ENCODE assay signal across 22 cellular contexts in the genomic region with DNA sequence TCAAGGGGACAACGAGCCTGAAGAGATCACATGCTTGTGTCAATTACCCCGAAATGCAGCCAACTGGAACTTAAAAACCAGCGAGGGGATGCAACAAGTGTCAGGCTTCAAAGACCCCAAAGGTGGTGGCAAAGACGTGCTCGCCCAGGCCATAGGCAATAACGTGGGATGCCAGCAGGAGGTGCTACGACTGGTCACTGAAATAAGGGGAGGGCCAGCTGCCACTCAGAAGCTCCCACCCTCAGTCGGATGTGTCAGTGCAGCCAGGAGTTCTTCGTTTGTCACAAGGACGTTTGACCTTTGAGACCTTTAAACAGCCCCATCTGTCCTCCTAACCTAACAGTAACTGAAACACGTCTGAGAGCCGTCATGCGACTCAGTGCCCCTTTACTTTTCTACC.
"Had no signal": no experiment of that assay in that cellular context is flagged by ENCODE, and none has a peak within 500 bp of the region (broad histone marks: within the 10 kb centered on the region; RNA-seq: fewer than 3 reads in every experiment).

No MANE protein-coding gene starts in this region.

- DNase-seq: activated CD4-positive, alpha-beta T cell treated with anti-CD3 and anti-CD28 coated beads, Interleukin-2, amount 10 ng/mL, durations not matched to agents 7 days and 5 days; activated CD4-positive, CD25-positive, alpha-beta regulatory T cell treated with anti-CD3 and anti-CD28 coated beads, Interleukin-2, amount 50 U/mL, for 72 hours; activated CD8-positive, alpha-beta T cell treated with anti-CD3 and anti-CD28 coated beads for 36 hours; activated gamma-delta T cell treated with Interleukin-2 at 50 U/mL for 16 hours; aorta; caudate nucleus; effector CD4-positive, alpha-beta T cell; erythroblast; foreskin fibroblast; heart right ventricle; immature natural killer cell; naive thymus-derived CD8-positive, alpha-beta T cell; stimulated activated CD4-positive, alpha-beta T cell treated with anti-CD3 and anti-CD28 coated beads, Interleukin-12 subunit alpha, Interleukin-12 subunit beta, amount 100 ng/mL, for 4 hours; substantia nigra had no signal

- H3K4me3 Mint-ChIP-seq: activated CD4-positive, alpha-beta T cell treated with anti-CD3 and anti-CD28 coated beads, Interleukin-2, amount 10 ng/mL, durations not matched to agents 7 days and 5 days; activated CD8-positive, alpha-beta T cell treated with anti-CD3 and anti-CD28 coated beads for 36 hours; activated naive CD4-positive, alpha-beta T cell treated with anti-CD3 and anti-CD28 coated beads, Interleukin-2, amount 50 U/mL, for 24 hours; brain; dendritic cell treated with granulocyte-macrophage colony-stimulating factor and Interleukin-4, amounts not matched to agents 40 ng/mL and 50 ng/mL, for 4 days; immature natural killer cell; naive thymus-derived CD8-positive, alpha-beta T cell; stimulated activated naive CD8-positive, alpha-beta T cell treated with anti-CD3 and anti-CD28 coated beads, Interleukin-15, Interleukin-2, amounts not matched to agents 100 ng/mL and 50 ng/mL, for 24 hours; T-helper 1 cell treated with Interleukin-12 subunit alpha and Interleukin-12 subunit beta and Interleukin-4 antibody, amounts not matched to agents 30 μg/mL and 1 μg/mL, for 36 hours had no signal

- H3K27ac Mint-ChIP-seq: activated CD4-positive, alpha-beta T cell treated with anti-CD3 and anti-CD28 coated beads, Interleukin-2, amount 10 ng/mL, durations not matched to agents 7 days and 5 days; activated CD8-positive, alpha-beta T cell treated with anti-CD3 and anti-CD28 coated beads for 36 hours; activated naive CD4-positive, alpha-beta T cell treated with anti-CD3 and anti-CD28 coated beads, Interleukin-2, amount 50 U/mL, for 24 hours; brain; dendritic cell treated with granulocyte-macrophage colony-stimulating factor and Interleukin-4, amounts not matched to agents 40 ng/mL and 50 ng/mL, for 4 days; immature natural killer cell; naive thymus-derived CD8-positive, alpha-beta T cell; progenitor cell of endocrine pancreas; stimulated activated naive CD8-positive, alpha-beta T cell treated with anti-CD3 and anti-CD28 coated beads, Interleukin-15, Interleukin-2, amounts not matched to agents 100 ng/mL and 50 ng/mL, for 24 hours; T-helper 1 cell treated with Interleukin-12 subunit alpha and Interleukin-12 subunit beta and Interleukin-4 antibody, amounts not matched to agents 30 μg/mL and 1 μg/mL, for 36 hours had no signal

- H3K27me3 Mint-ChIP-seq: activated CD4-positive, alpha-beta T cell treated with anti-CD3 and anti-CD28 coated beads, Interleukin-2, amount 10 ng/mL, durations not matched to agents 7 days and 5 days; activated CD8-positive, alpha-beta T cell treated with anti-CD3 and anti-CD28 coated beads for 36 hours; activated naive CD4-positive, alpha-beta T cell treated with anti-CD3 and anti-CD28 coated beads, Interleukin-2, amount 50 U/mL, for 24 hours; brain; dendritic cell treated with granulocyte-macrophage colony-stimulating factor and Interleukin-4, amounts not matched to agents 40 ng/mL and 50 ng/mL, for 4 days; naive thymus-derived CD8-positive, alpha-beta T cell; progenitor cell of endocrine pancreas; stimulated activated naive CD8-positive, alpha-beta T cell treated with anti-CD3 and anti-CD28 coated beads, Interleukin-15, Interleukin-2, amounts not matched to agents 100 ng/mL and 50 ng/mL, for 24 hours had no signal

- H3K36me3 Mint-ChIP-seq: activated naive CD4-positive, alpha-beta T cell treated with anti-CD3 and anti-CD28 coated beads, Interleukin-2, amount 50 U/mL, for 24 hours; brain; immature natural killer cell; naive thymus-derived CD8-positive, alpha-beta T cell had no signal

- ATAC-seq: activated CD8-positive, alpha-beta T cell treated with anti-CD3 and anti-CD28 coated beads for 36 hours; heart right ventricle; left lung; naive thymus-derived CD8-positive, alpha-beta T cell had no signal

- H3K4me3 ChIP-seq: heart right ventricle, left lung, tibial nerve had no signal

- H3K9me3 ChIP-seq: heart right ventricle, left lung, tibial nerve had no signal

- H3K36me3 ChIP-seq: heart right ventricle, left lung, tibial nerve had no signal

- H3K9me3 Mint-ChIP-seq: activated CD4-positive, alpha-beta T cell treated with anti-CD3 and anti-CD28 coated beads, Interleukin-2, amount 10 ng/mL, durations not matched to agents 7 days and 5 days; activated CD8-positive, alpha-beta T cell treated with anti-CD3 and anti-CD28 coated beads for 36 hours; brain; dendritic cell treated with granulocyte-macrophage colony-stimulating factor and Interleukin-4, amounts not matched to agents 40 ng/mL and 50 ng/mL, for 4 days; stimulated activated naive CD8-positive, alpha-beta T cell treated with anti-CD3 and anti-CD28 coated beads, Interleukin-15, Interleukin-2, amounts not matched to agents 100 ng/mL and 50 ng/mL, for 24 hours; T-helper 1 cell treated with Interleukin-12 subunit alpha and Interleukin-12 subunit beta and Interleukin-4 antibody, amounts not matched to agents 30 μg/mL and 1 μg/mL, for 36 hours had no signal

- H3K4me1 Mint-ChIP-seq: activated CD4-positive, alpha-beta T cell treated with anti-CD3 and anti-CD28 coated beads, Interleukin-2, amount 10 ng/mL, durations not matched to agents 7 days and 5 days; activated naive CD4-positive, alpha-beta T cell treated with anti-CD3 and anti-CD28 coated beads, Interleukin-2, amount 50 U/mL, for 24 hours; brain; immature natural killer cell; naive thymus-derived CD8-positive, alpha-beta T cell had no signal

- H3K4me1 ChIP-seq: heart right ventricle, left lung, tibial nerve had no signal

- H3K27me3 ChIP-seq: heart right ventricle, left lung, tibial nerve had no signal
